Comparison of ENCODE assay signal across 8 cellular contexts in genomic region chr5:181223041-181223728, GRCh38. TPM values are rescaled to one million over a fixed set of nuclear protein-coding genes. Genes with fewer than 3 reads are reported as not detected.
DNase-seq lines count a peak whose midpoint lies in the region; ATAC-seq and TF ChIP-seq lines count a peak whose summit lies in the region.

TSS of gene TRIM41 (plus strand) at chr5:181223281. CDS start at chr5:181224000, 719 bp downstream.

- peak within 1 kb of the TSS; percentile 90 to 99 (median 97) for H3K4me3 Mint-ChIP-seq in CD4-positive, alpha-beta memory T cell
- H3K4me3 Mint-ChIP-seq in natural killer cell, result peak within 1 kb of the TSS; percentile 95
- peak within 1 kb of the TSS; percentile 83 to 91 for H3K4me3 Mint-ChIP-seq in stimulated activated naive CD8-positive, alpha-beta T cell treated with anti-CD3 and anti-CD28 coated beads, Interleukin-15, amount 100 ng/mL, for 72 hours

- peak within 1 kb of the TSS; percentile 83 for H3K23ac ChIP-seq in IMR-90 (ENCODE audit: low read depth, low read length)

- peak within 1 kb of the TSS; percentile 62 to 90 for H3K4me3 ChIP-seq in CD4-positive, alpha-beta memory T cell (ENCODE audit: low read length in 2 of 2)
- H3K4me3 ChIP-seq in IMR-90 (ENCODE audit: insufficient read depth, low read depth, low read length) (peak within 1 kb of the TSS; percentile 82), esophagus squamous epithelium (peak within 1 kb of the TSS; percentile 58 to 98 (median 78))

- peak; percentile 97 to 98 (median 97) for DNase-seq in CD4-positive, alpha-beta memory T cell
- DNase-seq in IMR-90 (peak; percentile 98), esophagus squamous epithelium (lab: John Stamatoyannopoulos, UW) (no peak), natural killer cell (peak; percentile 96), NCI-H1694 (lab: John Stamatoyannopoulos, UW) (no peak)
- peak; percentile 97 for DNase-seq in activated CD8-positive, alpha-beta memory T cell treated with anti-CD3 and anti-CD28 coated beads, Interleukin-2, amount 50 U/mL, for 4 hours
- peak; percentile 99 for DNase-seq in stimulated activated naive CD8-positive, alpha-beta T cell treated with anti-CD3 and anti-CD28 coated beads, Interleukin-15, amount 100 ng/mL, for 72 hours

- no peak within 1 kb of the TSS for H2BK20ac ChIP-seq in IMR-90 (ENCODE audit: low read depth, low read length)

- peak within 1 kb of the TSS; percentile 97 for H3K27ac ChIP-seq in CD4-positive, alpha-beta memory T cell (ENCODE audit: low read depth, low read length)
- H3K27ac ChIP-seq in IMR-90 (ENCODE audit: insufficient read depth, low read length), result peak within 1 kb of the TSS; percentile 92
- H3K27ac ChIP-seq in esophagus squamous epithelium, result peak within 1 kb of the TSS; percentile 85 to 100 (median 98)

- peaks cover 0 to 42% of the 10 kb centered on the region in 2 donors for H3K36me3 Mint-ChIP-seq in CD4-positive, alpha-beta memory T cell
- H3K36me3 Mint-ChIP-seq in natural killer cell, result peaks cover 6% of the 10 kb centered on the region

- H3K27me3 ChIP-seq in CD4-positive, alpha-beta memory T cell (ENCODE audit: insufficient read depth, low read length), result no peaks in the 10 kb centered on the region
- H3K27me3 ChIP-seq in IMR-90 (ENCODE audit: control insufficient read depth, insufficient read depth, low read length), result no peaks in the 10 kb centered on the region
- no peaks in the 10 kb centered on the region for H3K27me3 ChIP-seq in esophagus squamous epithelium

- peak; percentile 59 for ATAC-seq in GM21447 (IDR thresholded peaks at IDR 0.05; ENCODE audit: unreplicated experiment)
- ATAC-seq in IMR-90 (ENCODE audit: low read depth), result peak; percentile 78
- peak; percentile 60 to 88 (median 75) for ATAC-seq in natural killer cell
- peak; percentile 77 for ATAC-seq in stimulated activated naive CD8-positive, alpha-beta T cell treated with anti-CD3 and anti-CD28 coated beads, Interleukin-15, amount 100 ng/mL, for 72 hours

- H3K9me1 ChIP-seq in IMR-90 (ENCODE audit: insufficient read depth, low read length), result peaks cover 14% of the 10 kb centered on the region

- peak within 1 kb of the TSS; percentile 99 for H2AFZ ChIP-seq in IMR-90 (replicated peaks; ENCODE audit: low read length, poor library complexity)

- TF ChIP-seq RAD21 in IMR-90 (IDR thresholded peaks at IDR 0.05; ENCODE audit: low read length), result peak; percentile 33

- H2BK120ac ChIP-seq in IMR-90 (ENCODE audit: low read depth, low read length), result peak within 1 kb of the TSS; percentile 48

- peaks cover 10% of the 10 kb centered on the region for H4K20me1 ChIP-seq in IMR-90 (ENCODE audit: insufficient read depth, low read length)

- TF ChIP-seq CTCF in IMR-90 (conservative IDR thresholded peaks at IDR 0.05; ENCODE audit: low read depth, low read length), result peak; percentile 30; the same call in 1 of the 2 replicates
- TF ChIP-seq CTCF in esophagus squamous epithelium (IDR thresholded peaks at IDR 0.05), result peak in 3 of 6 experiments; percentile 20 to 46 (median 27)
- TF ChIP-seq CTCF in natural killer cell (IDR thresholded peaks at IDR 0.05), result no peak

- peak within 1 kb of the TSS; percentile 94 for H2BK5ac ChIP-seq in IMR-90 (ENCODE audit: low read depth, low read length, poor library complexity, severe bottlenecking)

- peak within 1 kb of the TSS; percentile 68 for H3K18ac ChIP-seq in IMR-90 (ENCODE audit: low read depth, low read length)

- H3K9me3 Mint-ChIP-seq in CD4-positive, alpha-beta memory T cell, result peaks cover 0 to 40% (median 4%) of the 10 kb centered on the region in 8 donors
- H3K9me3 Mint-ChIP-seq in natural killer cell, result no peaks in the 10 kb centered on the region
- no peaks in the 10 kb centered on the region for H3K9me3 Mint-ChIP-seq in stimulated activated naive CD8-positive, alpha-beta T cell treated with anti-CD3 and anti-CD28 coated beads, Interleukin-15, amount 100 ng/mL, for 72 hours

- intact Hi-C loops in CD4-positive, alpha-beta memory T cell (cut with micrococcal nuclease), result loop anchor here (1.0 to 2.0 kb wide), 6 partner anchors 20 to 420 kb away; partner anchors contain the start of genes MGAT1, RACK1, TRIM52 and ZFP62
- intact Hi-C loops in IMR-90 (cut with micrococcal nuclease) (loop anchor here (1.0 to 2.0 kb wide), 4 partner anchors 21 to 421 kb away; partner anchors contain the start of gene MGAT1), esophagus squamous epithelium (cut with DNase I) (no loop called here), natural killer cell (cut with micrococcal nuclease) (loop anchor here (1.0 to 10.0 kb wide), 4 partner anchors 20 to 418 kb away; partner anchors contain the start of genes MGAT1, RACK1 and TRIM52)

- WGBS in IMR-90 (ENCODE audit: extremely low coverage in 2 of 2, insufficient read length in 1 of 2), 2 experiments, result 0% methylated on average over 5 of the region's 59 CpGs; no CpG with 5 or more reads in 1 of the 2 experiments
- WGBS in esophagus squamous epithelium, 2 donors, result 0 to 2% methylated on average over 16 to 17 of the region's 59 CpGs

- H2BK15ac ChIP-seq in IMR-90 (ENCODE audit: low read depth, low read length), result peak within 1 kb of the TSS; percentile 30; the same call in 2 of the 3 replicates

- no TSS peak for BruUV-seq in IMR-90 (replicated peaks; lab: Mats Ljungman, UMichigan)

- peak within 1 kb of the TSS; percentile 93 for H3K56ac ChIP-seq in IMR-90 (ENCODE audit: extremely low read depth, insufficient read depth, low read length)

- POLR2A ChIA-PET in CD4-positive, alpha-beta memory T cell (lab: Charles Lee; ENCODE audit: partially characterized antibody), result interaction anchor here (0.8 to 9.4 kb wide), 16 partner anchors 9 to 420 kb away, joined by 3 to 375 read pairs (median 8); partner anchors contain the start of genes RACK1, TRIM52 and TRIM7
- POLR2A ChIA-PET in IMR-90 (lab: Charles Lee; ENCODE audit: unreplicated experiment), result interaction anchor here (1.0 kb wide), 1 partner anchor 16 kb away, joined by 3 read pairs; no protein-coding TSS in a partner anchor

- H3K4me1 Mint-ChIP-seq in CD4-positive, alpha-beta memory T cell, result peaks cover 32 to 75% (median 52%) of the 10 kb centered on the region in 4 donors
- H3K4me1 Mint-ChIP-seq in natural killer cell, result peaks cover 59 to 70% of the 10 kb centered on the region in 2 donors
- peaks cover 55% of the 10 kb centered on the region for H3K4me1 Mint-ChIP-seq in stimulated activated naive CD8-positive, alpha-beta T cell treated with anti-CD3 and anti-CD28 coated beads, Interleukin-15, amount 100 ng/mL, for 72 hours

- H3K9ac ChIP-seq in IMR-90 (ENCODE audit: low read depth, low read length), result peak within 1 kb of the TSS; percentile 80

- peak within 1 kb of the TSS; percentile 98 for H2AK5ac ChIP-seq in IMR-90 (ENCODE audit: low read depth, low read length)

- dilution Hi-C loops in IMR-90 (cut with HindIII; ENCODE audit: low sequenced_read_pairs, unreplicated experiment), result no loop called here

- H3K4me2 ChIP-seq in IMR-90 (ENCODE audit: low read depth, low read length), result peak within 1 kb of the TSS; percentile 97

- peak within 1 kb of the TSS; percentile 68 to 99 for H4K8ac ChIP-seq in IMR-90 (ENCODE audit: low read depth in 2 of 2, low read length in 2 of 2)

- H3K4me1 ChIP-seq in CD4-positive, alpha-beta memory T cell (ENCODE audit: insufficient read depth, low read length), result peaks cover 52% of the 10 kb centered on the region
- H3K4me1 ChIP-seq in IMR-90 (ENCODE audit: control insufficient read depth, insufficient read depth, low read length), result peaks cover 6% of the 10 kb centered on the region
- H3K4me1 ChIP-seq in esophagus squamous epithelium, result peaks cover 11 to 54% (median 20%) of the 10 kb centered on the region in 3 donors

- TF ChIP-seq POLR2A in IMR-90 (IDR thresholded peaks at IDR 0.05; ENCODE audit: low read depth, low read length), result peak; percentile 95
- TF ChIP-seq POLR2A in esophagus squamous epithelium (IDR thresholded peaks at IDR 0.05), result peak in 3 of 4 donors; percentile 33 to 89 (median 87)

- in situ Hi-C loops in IMR-90 (cut with MboI; ENCODE audit: low sequenced_read_pairs), result no loop called here

- peaks cover 13 to 33% of the 10 kb centered on the region in 2 experiments for H3K79me1 ChIP-seq in IMR-90 (ENCODE audit: low read depth in 1 of 2, low read length in 2 of 2)

- H2AK9ac ChIP-seq in IMR-90 (replicated peaks; ENCODE audit: low read depth, low read length, poor library complexity), result peak within 1 kb of the TSS; percentile 100

- peak within 1 kb of the TSS; percentile 98 to 100 (median 99) for H3K27ac Mint-ChIP-seq in CD4-positive, alpha-beta memory T cell
- peak within 1 kb of the TSS; percentile 96 to 99 for H3K27ac Mint-ChIP-seq in natural killer cell
- peak within 1 kb of the TSS; percentile 93 to 100 for H3K27ac Mint-ChIP-seq in stimulated activated naive CD8-positive, alpha-beta T cell treated with anti-CD3 and anti-CD28 coated beads, Interleukin-15, amount 100 ng/mL, for 72 hours

- H3K9me3 ChIP-seq in CD4-positive, alpha-beta memory T cell (ENCODE audit: control insufficient read depth in 1 of 2, low read length in 2 of 2), result no peaks in the 10 kb centered on the region
- H3K9me3 ChIP-seq in IMR-90 (ENCODE audit: control insufficient read depth, insufficient read depth, low read length) (no peaks in the 10 kb centered on the region), esophagus squamous epithelium (no peaks in the 10 kb centered on the region)

- H4K5ac ChIP-seq in IMR-90 (ENCODE audit: low read depth, low read length), result peak within 1 kb of the TSS; percentile 91

- H3K36me3 ChIP-seq in CD4-positive, alpha-beta memory T cell (ENCODE audit: insufficient read depth, low read length), result no peaks in the 10 kb centered on the region
- peaks cover 3% of the 10 kb centered on the region; the same call in 1 of the 2 replicates for H3K36me3 ChIP-seq in IMR-90 (ENCODE audit: control insufficient read depth, insufficient read depth, low read length)
- H3K36me3 ChIP-seq in esophagus squamous epithelium, result peaks cover 0 to 18% (median 0%) of the 10 kb centered on the region in 3 donors

- H3K14ac ChIP-seq in IMR-90 (replicated peaks; ENCODE audit: low read depth, low read length), result peak within 1 kb of the TSS; percentile 89

- peaks cover 0 to 18% of the 10 kb centered on the region in 2 donors for H3K27me3 Mint-ChIP-seq in CD4-positive, alpha-beta memory T cell
- H3K27me3 Mint-ChIP-seq in natural killer cell (ENCODE audit: low read depth in 2 of 2), result peaks cover 0 to 2% of the 10 kb centered on the region in 2 donors
- H3K27me3 Mint-ChIP-seq in stimulated activated naive CD8-positive, alpha-beta T cell treated with anti-CD3 and anti-CD28 coated beads, Interleukin-15, amount 100 ng/mL, for 72 hours, result no peaks in the 10 kb centered on the region

- CTCF ChIA-PET in CD4-positive, alpha-beta memory T cell (lab: Charles Lee; ENCODE audit: partially characterized antibody), result interaction anchor here (1.2 to 2.6 kb wide), 7 partner anchors 16 to 39 kb away, joined by 3 to 28 read pairs (median 10); partner anchors contain the start of gene TRIM52
- CTCF ChIA-PET in IMR-90 (lab: Yijun Ruan, JAX), result interaction anchor here (1.0 to 1.1 kb wide), 2 partner anchors 17 to 34 kb away, joined by 3 read pairs; no protein-coding TSS in a partner anchor

- H4K91ac ChIP-seq in IMR-90 (ENCODE audit: insufficient read depth, low read depth, low read length), result peak within 1 kb of the TSS; percentile 84

- peak within 1 kb of the TSS; percentile 97 for H3K4ac ChIP-seq in IMR-90 (ENCODE audit: low read depth, low read length)

RNA-seq across cellular contexts. Expression of gene TRIM41, which starts in this region (rescaled TPM):
- total RNA-seq in CD4-positive, alpha-beta memory T cell, result 10 to 100 TPM; 39.9 to 40.7 TPM
- 1 to 10 TPM; 1.7 to 2.0 TPM for polyA plus RNA-seq in CD4-positive, alpha-beta memory T cell
- 5.9 and 6.9 TPM in 2 replicates for total RNA-seq in IMR-90 (2012; rRNA removed)
- 15.7 and 16.9 TPM in 2 replicates for polyA plus RNA-seq in IMR-90 (2012; rRNA removed)
- 9.6 and 12.6 TPM in 2 replicates for polyA plus RNA-seq in IMR-90 (2012; cell fraction: cytosol; rRNA removed)
- polyA plus RNA-seq in IMR-90 (2012; cell fraction: nucleus; rRNA removed; ENCODE audit: low replicate concordance), result 63.1 and 67.0 TPM in 2 replicates
- 10 to 100 TPM; 12.0 to 22.1 (median 13.8) TPM for total RNA-seq in esophagus squamous epithelium
- total RNA-seq in natural killer cell, result 10 to 100 TPM; 33.4 to 41.6 (median 36.0) TPM

Comparison
In these comparisons a context has a peak if more than half of its experiments do, and no peak if none do; other contexts are left out.
1. DNase-seq: peak in CD4-positive, alpha-beta memory T cell (5 of 5), IMR-90 (single experiment), activated CD8-positive, alpha-beta memory T cell treated with anti-CD3 and anti-CD28 coated beads, Interleukin-2, amount 50 U/mL, for 4 hours (single experiment), natural killer cell (single experiment) and stimulated activated naive CD8-positive, alpha-beta T cell treated with anti-CD3 and anti-CD28 coated beads, Interleukin-15, amount 100 ng/mL, for 72 hours (2 of 2); none in esophagus squamous epithelium (single experiment) and NCI-H1694 (single experiment).
2. Peak in every context shown above with its lines, with median percentiles within 50 percentile points of each other: H3K27ac ChIP-seq, H3K4me3 ChIP-seq, H3K27ac Mint-ChIP-seq, H3K4me3 Mint-ChIP-seq and ATAC-seq.